ENCODE assay signal across 9 cellular contexts in genomic region chr11:72753341-72754148, GRCh38. TPM values are rescaled to one million over a fixed set of nuclear protein-coding genes. Genes with fewer than 3 reads are reported as not detected.
DNase-seq lines count a peak whose midpoint lies in the region; ATAC-seq lines count a peak whose summit lies in the region.
"Had no signal": no experiment of that assay in that cellular context is flagged by ENCODE, and none has a peak within 500 bp of the region (broad histone marks: within the 10 kb centered on the region; RNA-seq: fewer than 3 reads in every experiment).

No MANE protein-coding gene starts in this region.

- no peak overlapping the region for H2BK120ac ChIP-seq in mesendoderm (ENCODE audit: low read depth, low read length)

- H3K9ac ChIP-seq in SK-N-MC (ENCODE audit: insufficient read length) (no peak overlapping the region), mesendoderm (ENCODE audit: low read length) (no peak overlapping the region)

- peak overlapping the region; percentile 77 for H3K27ac Mint-ChIP-seq in stimulated activated memory B cell treated with anti-CD40 and anti-IgM and Interleukin-4, amounts not matched to agents 10 μg/mL and 1 μg/mL and 100 μg/mL, for 72 hours

- H3K9me3 Mint-ChIP-seq in activated T-cell treated with anti-CD3 and anti-CD28 coated beads, Interleukin-2, amount 50 U/mL, for 4 hours, result no peaks in the 10 kb centered on the region
- no peaks in the 10 kb centered on the region for H3K9me3 Mint-ChIP-seq in stimulated activated memory B cell treated with anti-CD40 and anti-IgM and Interleukin-4, amounts not matched to agents 10 μg/mL and 1 μg/mL and 100 μg/mL, for 72 hours

- no peak overlapping the region for H3K23ac ChIP-seq in mesendoderm (ENCODE audit: low read length)

- H3K36me3 ChIP-seq in SK-N-MC (ENCODE audit: insufficient read depth, low read length), result no peaks in the 10 kb centered on the region
- H3K36me3 ChIP-seq in mesendoderm (ENCODE audit: control insufficient read depth, insufficient read depth, low read length), result no peaks in the 10 kb centered on the region

- no peak for DNase-seq in activated T-cell treated with anti-CD3 and anti-CD28 coated beads, Interleukin-2, amount 50 U/mL, for 4 hours
- no peak for DNase-seq in activated T-cell treated with anti-CD3 and anti-CD28 coated beads, Interleukin-2, amount 50 U/mL, for 1 hour
- DNase-seq in SK-N-MC (ENCODE audit: low read depth, low spot score) (no peak), globus pallidus (ENCODE audit: low spot score) (peak; percentile 59), mesendoderm (no peak)
- DNase-seq: activated gamma-delta T cell treated with Interleukin-2 at 50 U/mL for 16 hours had no signal

- no peak overlapping the region for H3K4ac ChIP-seq in mesendoderm (ENCODE audit: low read depth, low read length)

- H3K27me3 Mint-ChIP-seq in activated T-cell treated with anti-CD3 and anti-CD28 coated beads, Interleukin-2, amount 50 U/mL, for 4 hours (ENCODE audit: low read depth), result no peaks in the 10 kb centered on the region
- H3K27me3 Mint-ChIP-seq in stimulated activated memory B cell treated with anti-CD40 and anti-IgM and Interleukin-4, amounts not matched to agents 10 μg/mL and 1 μg/mL and 100 μg/mL, for 72 hours, result no peaks in the 10 kb centered on the region

- H3K27me3 ChIP-seq in mesendoderm (ENCODE audit: insufficient read depth, low read length, poor library complexity), result no peaks in the 10 kb centered on the region

- ATAC-seq in activated T-cell treated with anti-CD3 and anti-CD28 coated beads, Interleukin-2, amount 50 U/mL, for 4 hours, result no peak
- no peak for ATAC-seq in stimulated activated memory B cell treated with anti-CD40 and anti-IgM and Interleukin-4, amounts not matched to agents 10 μg/mL and 1 μg/mL and 100 μg/mL, for 72 hours
- ATAC-seq in GM18502 (IDR thresholded peaks at IDR 0.05; ENCODE audit: poor library complexity, unreplicated experiment) (no peak), HG03159 (IDR thresholded peaks at IDR 0.05; ENCODE audit: unreplicated experiment) (no peak)

- peaks cover 36% of the 10 kb centered on the region for H3K4me1 Mint-ChIP-seq in activated T-cell treated with anti-CD3 and anti-CD28 coated beads, Interleukin-2, amount 50 U/mL, for 4 hours (ENCODE audit: low read depth)
- peaks cover 46% of the 10 kb centered on the region for H3K4me1 Mint-ChIP-seq in stimulated activated memory B cell treated with anti-CD40 and anti-IgM and Interleukin-4, amounts not matched to agents 10 μg/mL and 1 μg/mL and 100 μg/mL, for 72 hours

- H3K79me1 ChIP-seq in mesendoderm (ENCODE audit: low read length), result peaks cover 23% of the 10 kb centered on the region

- no peak overlapping the region for H3K18ac ChIP-seq in mesendoderm (ENCODE audit: low read length)

- H3K4me1 ChIP-seq in mesendoderm (ENCODE audit: control insufficient read depth, low read depth, low read length), result peaks cover 8% of the 10 kb centered on the region

- no peak overlapping the region for H4K5ac ChIP-seq in mesendoderm (ENCODE audit: low read length)

- no peak overlapping the region for H2BK5ac ChIP-seq in mesendoderm (ENCODE audit: low read length)

- H2BK15ac ChIP-seq in mesendoderm (replicated peaks; ENCODE audit: low read depth), result no peak overlapping the region

- H3K9me3 ChIP-seq in SK-N-MC (ENCODE audit: low read depth, low read length), result no peaks in the 10 kb centered on the region

- H3K27ac ChIP-seq in SK-N-MC, result 0 out of 2 replicates have a peak overlapping the region, but pooled peaks have one; percentile 67
- no peak overlapping the region for H3K27ac ChIP-seq in mesendoderm (ENCODE audit: low read depth, low read length)

- H3K4me2 ChIP-seq in mesendoderm (ENCODE audit: low read length), result no peak overlapping the region

- no peak overlapping the region for H4K8ac ChIP-seq in mesendoderm (ENCODE audit: low read depth, low read length)

- WGBS in mesendoderm (ENCODE audit: extremely low coverage, insufficient coverage, low lambda C conversion rate), result no CpG with 5 or more reads among the region's 9 CpGs

- H2AK5ac ChIP-seq in mesendoderm (ENCODE audit: low read length), result no peak overlapping the region

- no peak overlapping the region for H3K56ac ChIP-seq in mesendoderm (ENCODE audit: low read length)

- peaks cover 31% of the 10 kb centered on the region for H3K79me2 ChIP-seq in mesendoderm (ENCODE audit: control insufficient read depth, insufficient read depth, low read length)

- H3K36me3 Mint-ChIP-seq in activated T-cell treated with anti-CD3 and anti-CD28 coated beads, Interleukin-2, amount 50 U/mL, for 4 hours (ENCODE audit: insufficient read depth), result peaks cover 4% of the 10 kb centered on the region
- H3K36me3 Mint-ChIP-seq in stimulated activated memory B cell treated with anti-CD40 and anti-IgM and Interleukin-4, amounts not matched to agents 10 μg/mL and 1 μg/mL and 100 μg/mL, for 72 hours, result peaks cover 16% of the 10 kb centered on the region

- H3K4me3 Mint-ChIP-seq in activated T-cell treated with anti-CD3 and anti-CD28 coated beads, Interleukin-2, amount 50 U/mL, for 4 hours, result peak overlapping the region; percentile 92
- H3K4me3 Mint-ChIP-seq in stimulated activated memory B cell treated with anti-CD40 and anti-IgM and Interleukin-4, amounts not matched to agents 10 μg/mL and 1 μg/mL and 100 μg/mL, for 72 hours, result no peak overlapping the region

- H3K4me3 ChIP-seq in SK-N-MC, result peak overlapping the region; percentile 87
- H3K4me3 ChIP-seq in mesendoderm (ENCODE audit: low read length), result no peak overlapping the region

RNA-seq across cellular contexts. Expression of gene ARAP1, which starts 1.3 kb away (rescaled TPM):
- 10 to 100 TPM; 52.3 to 58.1 (median 52.8) TPM for total RNA-seq in activated T-cell treated with anti-CD3 and anti-CD28 coated beads, Interleukin-2, amount 50 U/mL, for 4 hours
- polyA plus RNA-seq in mesendoderm (2013, experiment 1 of 2), result 29.0 TPM
- polyA plus RNA-seq in mesendoderm (2013, experiment 2 of 2), result 27.5 TPM

RNA-seq across cellular contexts. Expression of gene STARD10, which starts 40.3 kb away (rescaled TPM):
- total RNA-seq in activated T-cell treated with anti-CD3 and anti-CD28 coated beads, Interleukin-2, amount 50 U/mL, for 4 hours, result 10 to 100 TPM in 2 of 3 donors, 1 to 10 TPM in 1; 9.4 to 13.8 (median 13.0) TPM
- 12.8 TPM for polyA plus RNA-seq in mesendoderm (2013, experiment 1 of 2)
- 13.7 TPM for polyA plus RNA-seq in mesendoderm (2013, experiment 2 of 2)
